In genomic region chr5:139543423-139543991, GRCh38 we compare ENCODE assay signal across 8 cellular contexts. TPM values are rescaled to one million over a fixed set of nuclear protein-coding genes. Genes with fewer than 3 reads are reported as not detected.
DNase-seq lines count a peak whose midpoint lies in the region; ATAC-seq and TF ChIP-seq lines count a peak whose summit lies in the region.

No MANE protein-coding gene starts in this region.

- no peak for TF ChIP-seq EP300 in stomach (IDR thresholded peaks at IDR 0.05)

- WGBS in stomach, 5 donors: 9 to 19% (median 13%) methylated on average over 11 to 24 of the region's 24 CpGs

- H3K4me1 ChIP-seq in stomach: peaks cover 5 to 9% (median 6%) of the 10 kb centered on the region in 4 donors

- H3K4me3 ChIP-seq in stomach: peak overlapping the region; percentile 12 to 28 (median 20)

- CTCF ChIA-PET in activated CD4-positive, alpha-beta T cell treated with anti-CD3 and anti-CD28 coated beads, Interleukin-2, amount 10 ng/mL, durations not matched to agents 7 days and 5 days (lab: Charles Lee): interaction anchor here (0.6 to 1.2 kb wide), 3 partner anchors 14 to 196 kb away, joined by 3 read pairs; no protein-coding TSS in a partner anchor

- intact Hi-C loops in CD14-positive monocyte (cut with micrococcal nuclease): no loop called here
- intact Hi-C loops in stomach (cut with DNase I; ENCODE audit: low total_unique reads): no loop called here

- POLR2A ChIA-PET in activated CD4-positive, alpha-beta T cell treated with anti-CD3 and anti-CD28 coated beads, Interleukin-2, amount 10 ng/mL, durations not matched to agents 7 days and 5 days (lab: Charles Lee): no interaction called here

- H3K27ac Mint-ChIP-seq in CD14-positive monocyte: peak overlapping the region in 1 of 7 donors; percentile 30
- no peak overlapping the region for H3K27ac Mint-ChIP-seq in activated CD4-positive, alpha-beta T cell treated with anti-CD3 and anti-CD28 coated beads, Interleukin-2, amount 10 ng/mL, durations not matched to agents 7 days and 5 days
- H3K27ac Mint-ChIP-seq in effector memory CD8-positive, alpha-beta T cell: peak overlapping the region in 1 of 2 donors; percentile 41
- no peak overlapping the region for H3K27ac Mint-ChIP-seq in mesothelial cell of epicardium

- H3K27ac ChIP-seq in stomach: peak overlapping the region in 4 of 5 donors; percentile 11 to 44 (median 36)

- H3K27me3 ChIP-seq in stomach: no peaks in the 10 kb centered on the region

- no peaks in the 10 kb centered on the region for H3K36me3 Mint-ChIP-seq in CD14-positive monocyte
- no peaks in the 10 kb centered on the region for H3K36me3 Mint-ChIP-seq in activated CD4-positive, alpha-beta T cell treated with anti-CD3 and anti-CD28 coated beads, Interleukin-2, amount 10 ng/mL, durations not matched to agents 7 days and 5 days (ENCODE audit: low read depth)
- H3K36me3 Mint-ChIP-seq in effector memory CD8-positive, alpha-beta T cell (ENCODE audit: insufficient read depth): peaks cover 6% of the 10 kb centered on the region
- no peaks in the 10 kb centered on the region for H3K36me3 Mint-ChIP-seq in mesothelial cell of epicardium

- H3K9me3 Mint-ChIP-seq in CD14-positive monocyte (peaks cover 0 to 3% (median 0%) of the 10 kb centered on the region in 7 donors), mesothelial cell of epicardium (peaks cover 3% of the 10 kb centered on the region)
- no peaks in the 10 kb centered on the region for H3K9me3 Mint-ChIP-seq in activated CD4-positive, alpha-beta T cell treated with anti-CD3 and anti-CD28 coated beads, Interleukin-2, amount 10 ng/mL, durations not matched to agents 7 days and 5 days
- no peaks in the 10 kb centered on the region for H3K9me3 Mint-ChIP-seq in effector memory CD8-positive, alpha-beta T cell

- peak; percentile 65 for DNase-seq in CD14-positive monocyte (ENCODE audit: low spot score)
- peak; percentile 32 for DNase-seq in activated CD4-positive, alpha-beta T cell treated with anti-CD3 and anti-CD28 coated beads, Interleukin-2, amount 10 ng/mL, durations not matched to agents 7 days and 5 days
- peak; percentile 7 to 36 (median 17) for DNase-seq in effector memory CD8-positive, alpha-beta T cell
- peak in 1 of 2 experiments; percentile 46 for DNase-seq in mesothelial cell of epicardium (ENCODE audit: low spot score in 2 of 2, unreplicated experiment in 2 of 2)
- peak; percentile 55 for DNase-seq in stomach
- no peak for DNase-seq in NCI-H1092 (lab: John Stamatoyannopoulos, UW)

- ATAC-seq in GM19452 (IDR thresholded peaks at IDR 0.05; ENCODE audit: unreplicated experiment) (peak; percentile 95), HG03521 (IDR thresholded peaks at IDR 0.05; ENCODE audit: unreplicated experiment) (peak; percentile 95)
- ATAC-seq in effector memory CD8-positive, alpha-beta T cell (replicated peaks): peak; percentile 86

- peaks cover 5 to 8% (median 6%) of the 10 kb centered on the region in 3 donors for H3K27me3 Mint-ChIP-seq in CD14-positive monocyte (ENCODE audit: low read depth in 3 of 3)
- peaks cover 2% of the 10 kb centered on the region for H3K27me3 Mint-ChIP-seq in activated CD4-positive, alpha-beta T cell treated with anti-CD3 and anti-CD28 coated beads, Interleukin-2, amount 10 ng/mL, durations not matched to agents 7 days and 5 days
- peaks cover 4 to 6% of the 10 kb centered on the region in 2 donors for H3K27me3 Mint-ChIP-seq in effector memory CD8-positive, alpha-beta T cell
- H3K27me3 Mint-ChIP-seq in mesothelial cell of epicardium (ENCODE audit: low read depth): no peaks in the 10 kb centered on the region

- no peak for TF ChIP-seq CTCF in CD14-positive monocyte (IDR thresholded peaks at IDR 0.05)
- no peak for TF ChIP-seq CTCF in mesothelial cell of epicardium (IDR thresholded peaks at IDR 0.05; ENCODE audit: unreplicated experiment)
- no peak for TF ChIP-seq CTCF in stomach (IDR thresholded peaks at IDR 0.05)

- no peaks in the 10 kb centered on the region for H3K9me3 ChIP-seq in stomach

- H3K4me1 Mint-ChIP-seq in CD14-positive monocyte: peaks cover 10% of the 10 kb centered on the region
- peaks cover 11% of the 10 kb centered on the region for H3K4me1 Mint-ChIP-seq in activated CD4-positive, alpha-beta T cell treated with anti-CD3 and anti-CD28 coated beads, Interleukin-2, amount 10 ng/mL, durations not matched to agents 7 days and 5 days
- no peaks in the 10 kb centered on the region for H3K4me1 Mint-ChIP-seq in effector memory CD8-positive, alpha-beta T cell (ENCODE audit: low read depth in 2 of 2)
- H3K4me1 Mint-ChIP-seq in mesothelial cell of epicardium: peaks cover 4% of the 10 kb centered on the region

- H3K4me3 Mint-ChIP-seq in CD14-positive monocyte (peak overlapping the region; percentile 50 to 84), mesothelial cell of epicardium (peak overlapping the region; percentile 30)
- no peak overlapping the region for H3K4me3 Mint-ChIP-seq in activated CD4-positive, alpha-beta T cell treated with anti-CD3 and anti-CD28 coated beads, Interleukin-2, amount 10 ng/mL, durations not matched to agents 7 days and 5 days
- no peak overlapping the region for H3K4me3 Mint-ChIP-seq in effector memory CD8-positive, alpha-beta T cell

- no peaks in the 10 kb centered on the region for H3K36me3 ChIP-seq in stomach

- TF ChIP-seq POLR2A in stomach (IDR thresholded peaks at IDR 0.05): no peak

RNA-seq across cellular contexts. Expression of gene UBE2D2, which starts 17.6 kb away (rescaled TPM):
- polyA plus RNA-seq in CD14-positive monocyte (100 to 1,000 TPM; 133 to 167 TPM), stomach (100 to 1,000 TPM in 1 of 3 donors, 10 to 100 TPM in 2; 66.4 to 106 (median 75.1) TPM)
- total RNA-seq in activated CD4-positive, alpha-beta T cell treated with anti-CD3 and anti-CD28 coated beads, Interleukin-2, amount 10 ng/mL, durations not matched to agents 7 days and 5 days: 100 to 1,000 TPM; 231 to 265 TPM
- total RNA-seq in mesothelial cell of epicardium (119 to 125 TPM (median 123 TPM) in 3 replicates), stomach (100 to 1,000 TPM in 1 of 5 donors, 10 to 100 TPM in 4; 29.8 to 220 (median 76.0) TPM)

Comparison
In these comparisons a context has a peak if more than half of its experiments do, and no peak if none do; other contexts are left out.
1. H3K4me3 Mint-ChIP-seq: peak in CD14-positive monocyte (2 of 2) and mesothelial cell of epicardium (single experiment); none in activated CD4-positive, alpha-beta T cell treated with anti-CD3 and anti-CD28 coated beads, Interleukin-2, amount 10 ng/mL, durations not matched to agents 7 days and 5 days (single experiment) and effector memory CD8-positive, alpha-beta T cell (0 of 2).
2. Peak in every context shown above with its lines, with median percentiles within 50 percentile points of each other: ATAC-seq.